In genomic region chr2:42385225-42385624, GRCh38 we compare ENCODE assay signal across 10 cellular contexts. TPM values are rescaled to one million over a fixed set of nuclear protein-coding genes. Genes with fewer than 3 reads are reported as not detected.
A peak's percentile ranks its signal among the peaks of the same experiment; 100 is the strongest.
DNase-seq lines count a peak whose midpoint lies in the region; ATAC-seq and TF ChIP-seq lines count a peak whose summit lies in the region.
"Had no signal": no experiment of that assay in that cellular context is flagged by ENCODE, and none has a peak within 500 bp of the region (broad histone marks: within the 10 kb centered on the region; RNA-seq: fewer than 3 reads in every experiment).

No MANE protein-coding gene starts in this region.

- H2BK5ac ChIP-seq in mesendoderm (ENCODE audit: low read length) = no peak overlapping the region

- ATAC-seq in HG03565 (IDR thresholded peaks at IDR 0.05; ENCODE audit: unreplicated experiment) (no peak), GM18909 (IDR thresholded peaks at IDR 0.05; ENCODE audit: poor library complexity, unreplicated experiment) (no peak), HG02678 (IDR thresholded peaks at IDR 0.05; ENCODE audit: unreplicated experiment) (no peak)
- ATAC-seq: activated naive CD8-positive, alpha-beta T cell treated with anti-CD3 and anti-CD28 coated beads, Interleukin-2, amount 50 U/mL, for 24 hours; naive thymus-derived CD4-positive, alpha-beta T cell had no signal

- no peak overlapping the region for H4K8ac ChIP-seq in mesendoderm (ENCODE audit: low read depth, low read length)

- H3K18ac ChIP-seq in mesendoderm (ENCODE audit: low read length) = no peak overlapping the region

- H2AK5ac ChIP-seq in mesendoderm (ENCODE audit: low read length) = no peak overlapping the region

- H3K56ac ChIP-seq in mesendoderm (ENCODE audit: low read length) = no peak overlapping the region

- TF ChIP-seq CTCF in LNCaP clone FGC (IDR thresholded peaks at IDR 0.05; ENCODE audit: control insufficient read depth, extremely low read depth, insufficient read depth) = peak; percentile 37
- TF ChIP-seq CTCF in brain microvascular endothelial cell (IDR thresholded peaks at IDR 0.05; ENCODE audit: low read depth, low read length, missing control alignments) = peak; percentile 66

- peak; percentile 16 for DNase-seq in Daoy (ENCODE audit: low read depth)
- no peak for DNase-seq in LNCaP clone FGC (ENCODE audit: low read depth)
- DNase-seq in brain microvascular endothelial cell = no peak
- DNase-seq in mesendoderm = peak; percentile 79
- no peak for DNase-seq in activated CD8-positive, alpha-beta memory T cell treated with anti-CD3 and anti-CD28 coated beads, Interleukin-2, amount 50 U/mL, for 4 hours
- DNase-seq: activated naive CD8-positive, alpha-beta T cell treated with anti-CD3 and anti-CD28 coated beads, Interleukin-2, amount 50 U/mL, for 24 hours; naive thymus-derived CD4-positive, alpha-beta T cell had no signal

- H3K4me3 ChIP-seq in LNCaP clone FGC (ENCODE audit: low read depth, low read length) (no peak overlapping the region), brain microvascular endothelial cell (ENCODE audit: low read depth, low read length) (no peak overlapping the region), mesendoderm (ENCODE audit: low read length) (no peak overlapping the region)

- no peak overlapping the region for H3K27ac ChIP-seq in brain microvascular endothelial cell
- no peak overlapping the region for H3K27ac ChIP-seq in mesendoderm (ENCODE audit: low read depth, low read length)

- H3K36me3 ChIP-seq in brain microvascular endothelial cell (replicated peaks) (no peaks in the 10 kb centered on the region), mesendoderm (ENCODE audit: control insufficient read depth, insufficient read depth, low read length) (no peaks in the 10 kb centered on the region)

- H2BK120ac ChIP-seq in mesendoderm (ENCODE audit: low read depth, low read length) = no peak overlapping the region

- H3K79me2 ChIP-seq in mesendoderm (ENCODE audit: control insufficient read depth, insufficient read depth, low read length) = no peaks in the 10 kb centered on the region

- in situ Hi-C loops in brain microvascular endothelial cell (cut with HindIII; ENCODE audit: low pct_ligation_motif_present, low sequenced_read_pairs) = no loop called here

- no peaks in the 10 kb centered on the region for H3K4me1 ChIP-seq in mesendoderm (ENCODE audit: control insufficient read depth, low read depth, low read length)

- H4K5ac ChIP-seq in mesendoderm (ENCODE audit: low read length) = no peak overlapping the region

- H2BK15ac ChIP-seq in mesendoderm (replicated peaks; ENCODE audit: low read depth) = no peak overlapping the region

- no peak overlapping the region for H3K4ac ChIP-seq in mesendoderm (ENCODE audit: low read depth, low read length)

- no CpG with 5 or more reads among the region's 7 CpGs for WGBS in mesendoderm (ENCODE audit: extremely low coverage, insufficient coverage, low lambda C conversion rate)

- no peaks in the 10 kb centered on the region for H3K79me1 ChIP-seq in mesendoderm (ENCODE audit: low read length)

- H3K9ac ChIP-seq in mesendoderm (ENCODE audit: low read length) = no peak overlapping the region

- no peak overlapping the region for H3K4me2 ChIP-seq in mesendoderm (ENCODE audit: low read length)

- no peak overlapping the region for H3K23ac ChIP-seq in mesendoderm (ENCODE audit: low read length)

- no peaks in the 10 kb centered on the region for H3K27me3 ChIP-seq in brain microvascular endothelial cell (replicated peaks)
- H3K27me3 ChIP-seq in mesendoderm (ENCODE audit: insufficient read depth, low read length, poor library complexity) = no peaks in the 10 kb centered on the region

RNA-seq across cellular contexts. Expression of gene COX7A2L, which starts 24.2 kb away (rescaled TPM):
- total RNA-seq in Daoy (2014; rRNA removed; shearing (Covaris generic)) = 205 and 221 TPM in 2 replicates
- 65.4 TPM for polyA plus RNA-seq in mesendoderm (2013, experiment 1 of 2)
- 64.9 TPM for polyA plus RNA-seq in mesendoderm (2013, experiment 2 of 2)

Comparison
In these comparisons a context has a peak if more than half of its experiments do, and no peak if none do; other contexts are left out.
1. DNase-seq: peak in Daoy (single experiment) and mesendoderm (single experiment); none in LNCaP clone FGC (single experiment), brain microvascular endothelial cell (single experiment) and activated CD8-positive, alpha-beta memory T cell treated with anti-CD3 and anti-CD28 coated beads, Interleukin-2, amount 50 U/mL, for 4 hours (single experiment).